In the genomic region with DNA sequence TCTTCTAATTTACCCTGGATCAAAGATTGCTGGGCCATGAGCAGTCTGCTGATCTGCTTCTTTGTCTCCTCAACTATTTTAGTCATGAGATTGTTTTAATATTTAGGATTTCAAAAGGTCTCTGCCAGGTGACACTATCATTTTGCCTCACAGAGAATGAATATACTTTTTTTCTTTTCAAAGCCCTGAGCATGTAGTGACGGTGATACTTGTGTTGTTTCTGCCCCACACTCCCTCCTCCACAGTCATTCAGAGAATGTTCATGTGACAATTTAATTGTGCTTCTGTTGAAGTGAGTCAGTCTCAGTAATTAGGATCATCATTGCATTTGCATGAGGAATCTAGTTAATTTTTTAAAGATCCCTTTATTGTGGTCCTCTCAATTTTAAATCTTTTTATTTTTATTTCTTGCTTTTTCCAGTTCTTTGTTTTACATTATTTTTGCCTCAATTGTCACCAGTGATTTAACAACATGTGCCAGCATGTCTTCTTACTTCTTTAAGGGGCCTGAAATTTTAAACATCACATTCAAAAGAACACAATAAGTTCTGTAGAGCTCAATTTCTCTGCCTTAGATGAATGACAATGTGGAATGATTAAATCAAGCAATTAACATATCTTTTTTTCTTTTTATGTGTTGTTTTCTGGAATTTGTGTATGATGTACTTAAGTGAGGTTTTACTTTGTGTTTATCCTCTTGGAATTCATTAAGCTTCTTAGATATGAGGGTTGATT, we compare ENCODE assay signal across 1 cellular context.
TF ChIP-seq lines count a peak whose summit lies in the region.

No MANE protein-coding gene starts in this region.

TF ChIP-seq in HCT116, 20 proteins besides CTCF, POLR2A, EP300 and RAD21 (continued from another document):
- no peak for TF ChIP-seq ZNF274 (IDR thresholded peaks at IDR 0.05; ENCODE audit: low read depth, low read length)
- no peak for TF ChIP-seq EZH2phosphoT487 (IDR thresholded peaks at IDR 0.05; ENCODE audit: borderline replicate concordance)
- TF ChIP-seq SRF (IDR thresholded peaks at IDR 0.05; ENCODE audit: low read depth) = no peak
- TF ChIP-seq CEBPB (IDR thresholded peaks at IDR 0.05; ENCODE audit: low read depth) = no peak
- TF ChIP-seq, protein P1, sequence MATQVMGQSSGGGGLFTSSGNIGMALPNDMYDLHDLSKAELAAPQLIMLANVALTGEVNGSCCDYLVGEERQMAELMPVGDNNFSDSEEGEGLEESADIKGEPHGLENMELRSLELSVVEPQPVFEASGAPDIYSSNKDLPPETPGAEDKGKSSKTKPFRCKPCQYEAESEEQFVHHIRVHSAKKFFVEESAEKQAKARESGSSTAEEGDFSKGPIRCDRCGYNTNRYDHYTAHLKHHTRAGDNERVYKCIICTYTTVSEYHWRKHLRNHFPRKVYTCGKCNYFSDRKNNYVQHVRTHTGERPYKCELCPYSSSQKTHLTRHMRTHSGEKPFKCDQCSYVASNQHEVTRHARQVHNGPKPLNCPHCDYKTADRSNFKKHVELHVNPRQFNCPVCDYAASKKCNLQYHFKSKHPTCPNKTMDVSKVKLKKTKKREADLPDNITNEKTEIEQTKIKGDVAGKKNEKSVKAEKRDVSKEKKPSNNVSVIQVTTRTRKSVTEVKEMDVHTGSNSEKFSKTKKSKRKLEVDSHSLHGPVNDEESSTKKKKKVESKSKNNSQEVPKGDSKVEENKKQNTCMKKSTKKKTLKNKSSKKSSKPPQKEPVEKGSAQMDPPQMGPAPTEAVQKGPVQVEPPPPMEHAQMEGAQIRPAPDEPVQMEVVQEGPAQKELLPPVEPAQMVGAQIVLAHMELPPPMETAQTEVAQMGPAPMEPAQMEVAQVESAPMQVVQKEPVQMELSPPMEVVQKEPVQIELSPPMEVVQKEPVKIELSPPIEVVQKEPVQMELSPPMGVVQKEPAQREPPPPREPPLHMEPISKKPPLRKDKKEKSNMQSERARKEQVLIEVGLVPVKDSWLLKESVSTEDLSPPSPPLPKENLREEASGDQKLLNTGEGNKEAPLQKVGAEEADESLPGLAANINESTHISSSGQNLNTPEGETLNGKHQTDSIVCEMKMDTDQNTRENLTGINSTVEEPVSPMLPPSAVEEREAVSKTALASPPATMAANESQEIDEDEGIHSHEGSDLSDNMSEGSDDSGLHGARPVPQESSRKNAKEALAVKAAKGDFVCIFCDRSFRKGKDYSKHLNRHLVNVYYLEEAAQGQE (IDR thresholded peaks at IDR 0.05; ENCODE audit: low read depth) = no peak
- no peak for TF ChIP-seq SIN3A (IDR thresholded peaks at IDR 0.05; ENCODE audit: low read depth)
- TF ChIP-seq, protein P2, sequence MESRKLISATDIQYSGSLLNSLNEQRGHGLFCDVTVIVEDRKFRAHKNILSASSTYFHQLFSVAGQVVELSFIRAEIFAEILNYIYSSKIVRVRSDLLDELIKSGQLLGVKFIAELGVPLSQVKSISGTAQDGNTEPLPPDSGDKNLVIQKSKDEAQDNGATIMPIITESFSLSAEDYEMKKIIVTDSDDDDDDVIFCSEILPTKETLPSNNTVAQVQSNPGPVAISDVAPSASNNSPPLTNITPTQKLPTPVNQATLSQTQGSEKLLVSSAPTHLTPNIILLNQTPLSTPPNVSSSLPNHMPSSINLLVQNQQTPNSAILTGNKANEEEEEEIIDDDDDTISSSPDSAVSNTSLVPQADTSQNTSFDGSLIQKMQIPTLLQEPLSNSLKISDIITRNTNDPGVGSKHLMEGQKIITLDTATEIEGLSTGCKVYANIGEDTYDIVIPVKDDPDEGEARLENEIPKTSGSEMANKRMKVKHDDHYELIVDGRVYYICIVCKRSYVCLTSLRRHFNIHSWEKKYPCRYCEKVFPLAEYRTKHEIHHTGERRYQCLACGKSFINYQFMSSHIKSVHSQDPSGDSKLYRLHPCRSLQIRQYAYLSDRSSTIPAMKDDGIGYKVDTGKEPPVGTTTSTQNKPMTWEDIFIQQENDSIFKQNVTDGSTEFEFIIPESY (IDR thresholded peaks at IDR 0.05; ENCODE audit: extremely low read depth, insufficient replicate concordance, low read length) = no peak
- TF ChIP-seq JUND (IDR thresholded peaks at IDR 0.05) = no peak
- TF ChIP-seq EGR1 (IDR thresholded peaks at IDR 0.05; ENCODE audit: low read depth) = no peak
- no peak for TF ChIP-seq EZH2 (IDR thresholded peaks at IDR 0.05)
- TF ChIP-seq SP1 (IDR thresholded peaks at IDR 0.05; ENCODE audit: low read depth) = no peak
- TF ChIP-seq YY1 (IDR thresholded peaks at IDR 0.05; ENCODE audit: extremely low read depth, insufficient replicate concordance, low read depth, low read length) = no peak
